Comparison of ENCODE assay signal across 19 cellular contexts in genomic region chr10:79336739-79337138, GRCh38. TPM values are rescaled to one million over a fixed set of nuclear protein-coding genes. Genes with fewer than 3 reads are reported as not detected.
A peak's percentile ranks its signal among the peaks of the same experiment; 100 is the strongest.
DNase-seq lines count a peak whose midpoint lies in the region; ATAC-seq and TF ChIP-seq lines count a peak whose summit lies in the region.
"Had no signal": no experiment of that assay in that cellular context is flagged by ENCODE, and none has a peak within 500 bp of the region (broad histone marks: within the 10 kb centered on the region; RNA-seq: fewer than 3 reads in every experiment).

No MANE protein-coding gene starts in this region.

- peaks cover 26 to 28% of the 10 kb centered on the region in 2 donors for H3K4me1 Mint-ChIP-seq in natural killer cell treated with Interleukin-12 subunit alpha and Interleukin-12 subunit beta and Interleukin-15 and Interleukin-18, amount 100 ng/mL, for 72 hours (ENCODE audit: low read depth in 2 of 2)
- no peaks in the 10 kb centered on the region for H3K4me1 Mint-ChIP-seq in natural killer cell
- peaks cover 18% of the 10 kb centered on the region for H3K4me1 Mint-ChIP-seq in activated T-helper 17 cell treated with anti-CD3 and anti-CD28 coated beads, Interleukin-2, amount 50 U/mL, for 72 hours

- no peak for ATAC-seq in natural killer cell treated with Interleukin-12 subunit alpha and Interleukin-12 subunit beta and Interleukin-15 and Interleukin-18, amount 100 ng/mL, for 72 hours
- ATAC-seq in natural killer cell (no peak), HG03135 (IDR thresholded peaks at IDR 0.05; ENCODE audit: unreplicated experiment) (no peak)
- ATAC-seq in activated T-helper 17 cell treated with anti-CD3 and anti-CD28 coated beads, Interleukin-2, amount 50 U/mL, for 72 hours (replicated peaks): no peak
- ATAC-seq: naive thymus-derived CD8-positive, alpha-beta T cell; SK-N-SH treated with all-trans-retinoic acid at 6 μM for 48 hours had no signal

- H3K27ac ChIP-seq in layer of hippocampus (ENCODE audit: low read depth, low read length): peak overlapping the region; percentile 99
- H3K27ac ChIP-seq: upper lobe of left lung had no signal

- H3K27ac Mint-ChIP-seq in natural killer cell treated with Interleukin-12 subunit alpha and Interleukin-12 subunit beta and Interleukin-15 and Interleukin-18, amount 100 ng/mL, for 72 hours: peak overlapping the region; percentile 3 to 10
- no peak overlapping the region for H3K27ac Mint-ChIP-seq in natural killer cell
- peak overlapping the region; percentile 85 for H3K27ac Mint-ChIP-seq in activated T-helper 17 cell treated with anti-CD3 and anti-CD28 coated beads, Interleukin-2, amount 50 U/mL, for 72 hours

- intact Hi-C loops in natural killer cell (cut with micrococcal nuclease) (no loop called here), head of caudate nucleus (cut with DNase I) (loop anchor here (10.0 kb wide), 1 partner anchor 112 kb away; no protein-coding TSS in a partner anchor)

- TF ChIP-seq CTCF in natural killer cell (IDR thresholded peaks at IDR 0.05): no peak

- no peaks in the 10 kb centered on the region for H3K27me3 ChIP-seq in layer of hippocampus (ENCODE audit: control insufficient read depth, insufficient read depth, low read length)
- H3K27me3 ChIP-seq: upper lobe of left lung had no signal

- H3K36me3 Mint-ChIP-seq in natural killer cell treated with Interleukin-12 subunit alpha and Interleukin-12 subunit beta and Interleukin-15 and Interleukin-18, amount 100 ng/mL, for 72 hours: peaks cover 6% of the 10 kb centered on the region
- no peaks in the 10 kb centered on the region for H3K36me3 Mint-ChIP-seq in natural killer cell
- H3K36me3 Mint-ChIP-seq in activated T-helper 17 cell treated with anti-CD3 and anti-CD28 coated beads, Interleukin-2, amount 50 U/mL, for 72 hours (ENCODE audit: low read depth): no peaks in the 10 kb centered on the region
- H3K36me3 Mint-ChIP-seq: naive thymus-derived CD8-positive, alpha-beta T cell had no signal

- no peaks in the 10 kb centered on the region for H3K9me3 Mint-ChIP-seq in natural killer cell treated with Interleukin-12 subunit alpha and Interleukin-12 subunit beta and Interleukin-15 and Interleukin-18, amount 100 ng/mL, for 72 hours
- no peaks in the 10 kb centered on the region for H3K9me3 Mint-ChIP-seq in natural killer cell
- no peaks in the 10 kb centered on the region for H3K9me3 Mint-ChIP-seq in activated T-helper 17 cell treated with anti-CD3 and anti-CD28 coated beads, Interleukin-2, amount 50 U/mL, for 72 hours

- peak; percentile 44 for DNase-seq in natural killer cell treated with Interleukin-12 subunit alpha and Interleukin-12 subunit beta and Interleukin-15 and Interleukin-18, amount 100 ng/mL, for 72 hours (ENCODE audit: low spot score)
- DNase-seq in natural killer cell (no peak), HuH-7.5 (ENCODE audit: low spot score) (no peak), head of caudate nucleus (no peak)
- no peak for DNase-seq in activated naive CD4-positive, alpha-beta T cell treated with anti-CD3 and anti-CD28 coated beads, Interleukin-2, amount 50 U/mL, for 16 hours
- DNase-seq: activated CD4-positive, alpha-beta T cell treated with anti-CD3 and anti-CD28 coated beads, Interleukin-2, amount 10 ng/mL, durations not matched to agents 24 days and 14 days; activated CD8-positive, alpha-beta memory T cell treated with anti-CD3 and anti-CD28 coated beads, Interleukin-2, amount 50 U/mL, for 48 hours; activated gamma-delta T cell treated with Interleukin-2 at 50 U/mL for 16 hours; DMS79 treated with DMSO at 0.1 percent for 48 hours; HCEC 1CT; mammary epithelial cell; naive thymus-derived CD8-positive, alpha-beta T cell; NCI-H2107; NK-92 treated with Interleukin-12 subunit alpha and Interleukin-12 subunit beta, amount 100 ng/mL, for 24 hours; upper lobe of left lung had no signal

- no peak overlapping the region for H3K4me3 Mint-ChIP-seq in natural killer cell treated with Interleukin-12 subunit alpha and Interleukin-12 subunit beta and Interleukin-15 and Interleukin-18, amount 100 ng/mL, for 72 hours
- H3K4me3 Mint-ChIP-seq in natural killer cell: no peak overlapping the region
- no peak overlapping the region for H3K4me3 Mint-ChIP-seq in activated T-helper 17 cell treated with anti-CD3 and anti-CD28 coated beads, Interleukin-2, amount 50 U/mL, for 72 hours
- H3K4me3 Mint-ChIP-seq: activated CD4-positive, alpha-beta T cell treated with anti-CD3 and anti-CD28 coated beads, Interleukin-2, amount 10 ng/mL, durations not matched to agents 24 days and 14 days; naive thymus-derived CD8-positive, alpha-beta T cell had no signal

- no peaks in the 10 kb centered on the region for H3K27me3 Mint-ChIP-seq in natural killer cell treated with Interleukin-12 subunit alpha and Interleukin-12 subunit beta and Interleukin-15 and Interleukin-18, amount 100 ng/mL, for 72 hours
- H3K27me3 Mint-ChIP-seq in natural killer cell (ENCODE audit: low read depth in 2 of 2): no peaks in the 10 kb centered on the region
- H3K27me3 Mint-ChIP-seq in activated T-helper 17 cell treated with anti-CD3 and anti-CD28 coated beads, Interleukin-2, amount 50 U/mL, for 72 hours: no peaks in the 10 kb centered on the region
- H3K27me3 Mint-ChIP-seq: activated CD4-positive, alpha-beta T cell treated with anti-CD3 and anti-CD28 coated beads, Interleukin-2, amount 10 ng/mL, durations not matched to agents 24 days and 14 days; naive thymus-derived CD8-positive, alpha-beta T cell had no signal

RNA-seq across cellular contexts. Expression of gene PPIF, which starts 10.5 kb away (rescaled TPM):
- total RNA-seq in natural killer cell treated with Interleukin-12 subunit alpha and Interleukin-12 subunit beta and Interleukin-15 and Interleukin-18, amount 100 ng/mL, for 72 hours: 100 to 1,000 TPM; 266 to 391 TPM
- total RNA-seq in natural killer cell: 10 to 100 TPM; 59.5 to 99.1 (median 66.3) TPM
- total RNA-seq in activated T-helper 17 cell treated with anti-CD3 and anti-CD28 coated beads, Interleukin-2, amount 50 U/mL, for 72 hours: 100 to 1,000 TPM in 1 of 2 donors, 10 to 100 TPM in 1; 73.7 to 170 TPM

Comparison
In these comparisons a context has a peak if more than half of its experiments do, and no peak if none do; other contexts are left out.
1. H3K27ac Mint-ChIP-seq: peak in natural killer cell treated with Interleukin-12 subunit alpha and Interleukin-12 subunit beta and Interleukin-15 and Interleukin-18, amount 100 ng/mL, for 72 hours (2 of 2) and activated T-helper 17 cell treated with anti-CD3 and anti-CD28 coated beads, Interleukin-2, amount 50 U/mL, for 72 hours (single experiment); none in natural killer cell (0 of 2).